In the genomic region with DNA sequence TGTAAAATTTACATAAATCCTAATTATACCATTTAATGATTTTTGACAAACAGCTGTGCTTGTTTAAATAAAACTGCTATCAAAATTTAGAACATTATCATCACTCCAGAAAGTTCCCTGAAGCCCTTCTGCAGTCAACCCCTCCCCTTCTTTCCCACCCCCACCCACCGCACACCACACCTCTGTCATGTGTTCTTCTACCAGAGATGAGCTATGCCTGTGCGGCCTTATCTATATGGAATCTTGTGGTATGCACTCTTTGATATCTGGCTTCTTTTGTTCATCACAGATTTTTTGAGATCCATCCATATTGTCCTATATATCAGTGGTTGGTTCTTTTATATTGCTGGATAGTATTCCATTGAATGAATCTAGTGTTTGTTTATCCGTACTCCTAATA, we compare ENCODE assay signal across 12 cellular contexts. TPM values are rescaled to one million over a fixed set of nuclear protein-coding genes. Genes with fewer than 3 reads are reported as not detected.
A peak's percentile ranks its signal among the peaks of the same experiment; 100 is the strongest.
DNase-seq lines count a peak whose midpoint lies in the region; ATAC-seq and TF ChIP-seq lines count a peak whose summit lies in the region.
"Had no signal": no experiment of that assay in that cellular context is flagged by ENCODE, and none has a peak within 500 bp of the region (broad histone marks: within the 10 kb centered on the region; RNA-seq: fewer than 3 reads in every experiment).

No MANE protein-coding gene starts in this region.

- H3K27ac ChIP-seq in vagina: peak overlapping the region; percentile 7

- TF ChIP-seq CTCF in nephron (IDR thresholded peaks at IDR 0.05; ENCODE audit: unreplicated experiment in 3 of 3): no peak
- no peak for TF ChIP-seq CTCF in vagina (IDR thresholded peaks at IDR 0.05)

- H3K4me1 Mint-ChIP-seq in activated T-helper 2 cell treated with anti-CD3 and anti-CD28 coated beads, Interferon-gamma antibody, Interleukin-2, Interleukin-4, amounts not matched to agents 10 μg/mL and 5 μg/mL and 100 μg/mL, durations not matched to agents 14 hours and 24 hours and 36 hours (ENCODE audit: low read depth): peaks cover 70% of the 10 kb centered on the region
- peaks cover 89% of the 10 kb centered on the region for H3K4me1 Mint-ChIP-seq in nephron

- H3K36me3 ChIP-seq in vagina: peaks cover 0 to 6% of the 10 kb centered on the region in 2 donors

- no peaks in the 10 kb centered on the region for H3K9me3 Mint-ChIP-seq in activated T-helper 2 cell treated with anti-CD3 and anti-CD28 coated beads, Interferon-gamma antibody, Interleukin-2, Interleukin-4, amounts not matched to agents 10 μg/mL and 5 μg/mL and 100 μg/mL, durations not matched to agents 14 hours and 24 hours and 36 hours
- no peaks in the 10 kb centered on the region for H3K9me3 Mint-ChIP-seq in nephron
- H3K9me3 Mint-ChIP-seq: nephron progenitor cell had no signal

- H3K4me3 ChIP-seq in vagina: no peak overlapping the region

- H3K4me1 ChIP-seq in vagina: peaks cover 90% of the 10 kb centered on the region

- peaks cover 94% of the 10 kb centered on the region for H3K36me3 Mint-ChIP-seq in activated T-helper 2 cell treated with anti-CD3 and anti-CD28 coated beads, Interferon-gamma antibody, Interleukin-2, Interleukin-4, amounts not matched to agents 10 μg/mL and 5 μg/mL and 100 μg/mL, durations not matched to agents 14 hours and 24 hours and 36 hours (ENCODE audit: low read depth)
- H3K36me3 Mint-ChIP-seq in nephron (ENCODE audit: low read depth): peaks cover 37% of the 10 kb centered on the region

- peak overlapping the region; percentile 77 for H3K4me3 Mint-ChIP-seq in activated T-helper 2 cell treated with anti-CD3 and anti-CD28 coated beads, Interferon-gamma antibody, Interleukin-2, Interleukin-4, amounts not matched to agents 10 μg/mL and 5 μg/mL and 100 μg/mL, durations not matched to agents 14 hours and 24 hours and 36 hours (ENCODE audit: low read depth)
- H3K4me3 Mint-ChIP-seq in nephron: no peak overlapping the region

- H3K27me3 Mint-ChIP-seq in activated T-helper 2 cell treated with anti-CD3 and anti-CD28 coated beads, Interferon-gamma antibody, Interleukin-2, Interleukin-4, amounts not matched to agents 10 μg/mL and 5 μg/mL and 100 μg/mL, durations not matched to agents 14 hours and 24 hours and 36 hours (ENCODE audit: low read depth): no peaks in the 10 kb centered on the region
- no peaks in the 10 kb centered on the region for H3K27me3 Mint-ChIP-seq in nephron (ENCODE audit: low read depth)

- intact Hi-C loops in activated T-helper 2 cell treated with anti-CD3 and anti-CD28 coated beads, Interferon-gamma antibody, Interleukin-2, Interleukin-4, amounts not matched to agents 10 μg/mL and 5 μg/mL and 100 μg/mL, durations not matched to agents 14 hours and 24 hours and 36 hours (cut with micrococcal nuclease): loop anchor here (1.0 to 2.0 kb wide), 3 partner anchors 8 to 445 kb away; no protein-coding TSS in a partner anchor
- intact Hi-C loops in vagina (cut with DNase I): loop anchor here (10.0 kb wide), 1 partner anchor 49 kb away; no protein-coding TSS in a partner anchor

- no peaks in the 10 kb centered on the region for H3K9me3 ChIP-seq in vagina
- H3K9me3 ChIP-seq: heart right ventricle had no signal

- no peaks in the 10 kb centered on the region for H3K27me3 ChIP-seq in vagina
- H3K27me3 ChIP-seq: heart right ventricle had no signal

- DNase-seq in stimulated activated CD4-positive, alpha-beta T cell treated with anti-CD3 and anti-CD28 coated beads, Interleukin-15, amount 100 ng/mL, for 24 hours: peak; percentile 51
- no peak for DNase-seq in stimulated activated CD4-positive, alpha-beta T cell treated with anti-CD3 and anti-CD28 coated beads, Interleukin-4, amount 100 ng/mL, for 1 hour
- peak; percentile 26 for DNase-seq in activated T-helper 2 cell treated with anti-CD3 and anti-CD28 coated beads, Interferon-gamma antibody, Interleukin-2, Interleukin-4, amounts not matched to agents 10 μg/mL and 5 μg/mL and 100 μg/mL, durations not matched to agents 14 hours and 24 hours and 36 hours (ENCODE audit: low spot score)
- no peak for DNase-seq in vagina (ENCODE audit: extremely low spot score in 2 of 2)
- DNase-seq in kidney glomerular epithelial cell (lab: John Stamatoyannopoulos, UW): no peak
- DNase-seq in COLO829 (ENCODE audit: low spot score): no peak
- DNase-seq: dermis blood vessel endothelial cell, heart right ventricle, NCI-H2171, nephron progenitor cell had no signal

- no peak for ATAC-seq in GM18502 (IDR thresholded peaks at IDR 0.05; ENCODE audit: poor library complexity, unreplicated experiment)

- TF ChIP-seq POLR2A in vagina (IDR thresholded peaks at IDR 0.05): no peak

- peak overlapping the region; percentile 94 for H3K27ac Mint-ChIP-seq in activated T-helper 2 cell treated with anti-CD3 and anti-CD28 coated beads, Interferon-gamma antibody, Interleukin-2, Interleukin-4, amounts not matched to agents 10 μg/mL and 5 μg/mL and 100 μg/mL, durations not matched to agents 14 hours and 24 hours and 36 hours
- H3K27ac Mint-ChIP-seq in nephron: peak overlapping the region in 2 of 3 experiments; percentile 18 to 30
- H3K27ac Mint-ChIP-seq: nephron progenitor cell had no signal

RNA-seq across cellular contexts. Expression of a gene that starts 7.2 kb away (rescaled TPM):
- 81.2 and 83.1 TPM in 2 replicates for total RNA-seq in activated T-helper 2 cell treated with anti-CD3 and anti-CD28 coated beads, Interferon-gamma antibody, Interleukin-2, Interleukin-4, amounts not matched to agents 10 μg/mL and 5 μg/mL and 100 μg/mL, durations not matched to agents 14 hours and 24 hours and 36 hours
- 30.7 TPM for total RNA-seq in vagina

Comparison
In these comparisons a context has a peak if more than half of its experiments do, and no peak if none do; other contexts are left out.
1. DNase-seq: peak in stimulated activated CD4-positive, alpha-beta T cell treated with anti-CD3 and anti-CD28 coated beads, Interleukin-15, amount 100 ng/mL, for 24 hours (single experiment) and activated T-helper 2 cell treated with anti-CD3 and anti-CD28 coated beads, Interferon-gamma antibody, Interleukin-2, Interleukin-4, amounts not matched to agents 10 μg/mL and 5 μg/mL and 100 μg/mL, durations not matched to agents 14 hours and 24 hours and 36 hours (single experiment); none in stimulated activated CD4-positive, alpha-beta T cell treated with anti-CD3 and anti-CD28 coated beads, Interleukin-4, amount 100 ng/mL, for 1 hour (single experiment), vagina (0 of 2), kidney glomerular epithelial cell (single experiment) and COLO829 (single experiment).